8 cellular contexts compared by ENCODE assay signal in genomic region chr2:199463708-199464613, GRCh38. TPM values are rescaled to one million over a fixed set of nuclear protein-coding genes. Genes with fewer than 3 reads are reported as not detected.
DNase-seq lines count a peak whose midpoint lies in the region; ATAC-seq and TF ChIP-seq lines count a peak whose summit lies in the region.

No MANE protein-coding gene starts in this region.

- CTCF ChIA-PET in T-cell (lab: Charles Lee) = interaction anchor here in 1 of 2 donors (0.9 to 1.2 kb wide), 3 partner anchors 1111 to 1161 kb away, joined by 3 to 4 read pairs (median 4); no protein-coding TSS in a partner anchor

- DNase-seq in EL (peak; percentile 19), T-cell (no peak), fibroblast of the aortic adventitia (ENCODE audit: low read depth) (no peak), NAMALWA (ENCODE audit: low spot score) (no peak), middle frontal gyrus (ENCODE audit: extremely low spot score, low spot score) (no peak), NCI-H446 treated with DMSO at 0.1 percent for 48 hours (lab: John Stamatoyannopoulos, UW) (no peak)

- no peaks in the 10 kb centered on the region for H3K36me3 ChIP-seq in rectal smooth muscle tissue (ENCODE audit: control insufficient read depth, insufficient read depth, low read length)

- H3K4me3 Mint-ChIP-seq in T-cell = peak overlapping the region; percentile 17 to 68 (median 21)

- H3K4me1 ChIP-seq in rectal smooth muscle tissue (ENCODE audit: control insufficient read depth, insufficient read depth, low read length) = peaks cover 1% of the 10 kb centered on the region

- H3K27me3 Mint-ChIP-seq in T-cell = peaks cover 59 to 85% of the 10 kb centered on the region in 2 donors

- peak overlapping the region; percentile 71 for H3K4me3 ChIP-seq in fibroblast of the aortic adventitia (ENCODE audit: low read depth, low read length)
- peak overlapping the region; percentile 59 for H3K4me3 ChIP-seq in rectal smooth muscle tissue (ENCODE audit: low read length)

- H3K27ac Mint-ChIP-seq in T-cell = no peak overlapping the region

- peaks cover 4 to 7% (median 6%) of the 10 kb centered on the region in 3 donors for H3K9me3 Mint-ChIP-seq in T-cell

- H3K36me3 Mint-ChIP-seq in T-cell = peaks cover 2% of the 10 kb centered on the region

- no peak overlapping the region for H3K27ac ChIP-seq in rectal smooth muscle tissue (ENCODE audit: low read depth, low read length)

- no peak for ATAC-seq in T-cell (replicated peaks in 1 of 4)
- no peak for ATAC-seq in GM18861 (IDR thresholded peaks at IDR 0.05; ENCODE audit: unreplicated experiment)

- H3K9ac ChIP-seq in rectal smooth muscle tissue (ENCODE audit: low read length) = peak overlapping the region; percentile 55

- TF ChIP-seq CTCF in fibroblast of the aortic adventitia (IDR thresholded peaks at IDR 0.05; ENCODE audit: insufficient read depth, low read length) = no peak

- peaks cover 48% of the 10 kb centered on the region for H3K27me3 ChIP-seq in rectal smooth muscle tissue (ENCODE audit: control insufficient read depth, insufficient read depth, low read length)

- peaks cover 30 to 36% (median 33%) of the 10 kb centered on the region in 3 donors for H3K4me1 Mint-ChIP-seq in T-cell

- POLR2A ChIA-PET in T-cell (lab: Charles Lee) = no interaction called here

RNA-seq across cellular contexts. Expression of gene SATB2, which starts 6.2 kb away (rescaled TPM):
- total RNA-seq in T-cell (under 1 TPM; 0.15 to 0.54 (median 0.23) TPM), fibroblast of the aortic adventitia (ENCODE audit: low replicate concordance) (2.3 and 12.7 TPM in 2 replicates)
